ENCODE assay signal across 9 cellular contexts in the genomic region with DNA sequence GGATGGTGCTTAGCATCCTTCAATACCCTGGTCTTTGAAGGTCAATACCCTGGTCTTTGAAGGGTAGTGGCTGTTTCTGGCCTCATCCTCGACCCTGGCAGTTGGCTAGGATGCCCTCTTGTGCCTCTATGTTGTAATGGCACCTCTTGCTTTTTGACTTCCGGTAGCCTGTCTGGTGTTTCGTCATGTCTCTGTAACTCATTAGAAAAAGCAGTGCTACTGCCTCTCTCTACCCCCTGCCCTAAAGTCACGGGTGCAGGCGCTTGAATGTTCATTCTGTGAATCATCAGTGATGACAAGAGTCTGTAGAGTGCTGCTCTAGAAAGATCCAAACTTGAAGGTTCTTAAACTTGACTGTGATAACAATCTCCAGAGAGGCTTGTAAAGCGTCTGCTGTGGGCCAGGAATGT. TPM values are rescaled to one million over a fixed set of nuclear protein-coding genes. Genes with fewer than 3 reads are reported as not detected.
A peak's percentile ranks its signal among the peaks of the same experiment; 100 is the strongest.
DNase-seq lines count a peak whose midpoint lies in the region; ATAC-seq, FAIRE-seq and TF ChIP-seq lines count a peak whose summit lies in the region.
"Had no signal": no experiment of that assay in that cellular context is flagged by ENCODE, and none has a peak within 500 bp of the region (broad histone marks: within the 10 kb centered on the region; RNA-seq: fewer than 3 reads in every experiment).

No MANE protein-coding gene starts in this region.

- no peaks in the 10 kb centered on the region for H4K20me1 ChIP-seq in endothelial cell of umbilical vein (replicated peaks; ENCODE audit: control insufficient read depth, extremely low read depth, insufficient read depth, low read length)

- TF ChIP-seq POLR2A in endothelial cell of umbilical vein (IDR thresholded peaks at IDR 0.05; ENCODE audit: low read depth, low read length) = no peak

- peak; percentile 11 to 35 for TF ChIP-seq CTCF in endothelial cell of umbilical vein (IDR thresholded peaks at IDR 0.05; ENCODE audit: extremely low read depth in 1 of 2, insufficient read depth in 1 of 2, low read depth in 1 of 2, low read length in 2 of 2)
- TF ChIP-seq CTCF in parathyroid adenoma (IDR thresholded peaks at IDR 0.05) = peak; percentile 37

- peak; percentile 53 for ATAC-seq in HG03432 (IDR thresholded peaks at IDR 0.05; ENCODE audit: unreplicated experiment)
- ATAC-seq in HG03520 (IDR thresholded peaks at IDR 0.05; ENCODE audit: unreplicated experiment) = no peak

- H3K9me1 ChIP-seq in endothelial cell of umbilical vein (replicated peaks; ENCODE audit: control insufficient read depth, extremely low read depth, insufficient read depth, low read length) = no peaks in the 10 kb centered on the region

- FAIRE-seq in endothelial cell of umbilical vein (lab: Jason Lieb, UNC) = no peak

- H3K4me3 ChIP-seq in endothelial cell of umbilical vein (replicated peaks in 1 of 3; ENCODE audit: insufficient read depth in 1 of 3, low read depth in 1 of 3, low read length in 3 of 3) (no peak overlapping the region), parathyroid adenoma (ENCODE audit: low read depth, low read length) (no peak overlapping the region)

- CTCF ChIA-PET in endothelial cell of umbilical vein (lab: Charles Lee) = interaction anchor here (1.3 kb wide), 1 partner anchor 10 kb away, joined by 3 read pairs; no protein-coding TSS in a partner anchor

- H3K9me3 ChIP-seq in endothelial cell of umbilical vein (replicated peaks; ENCODE audit: control insufficient read depth, insufficient read depth, low read length) (no peaks in the 10 kb centered on the region), parathyroid adenoma (ENCODE audit: control insufficient read depth, low read length) (no peaks in the 10 kb centered on the region)

- dilution Hi-C loops in endothelial cell of umbilical vein (cut with MboI; ENCODE audit: extremely low pct_ligation_motif_present, low sequenced_read_pairs) = no loop called here

- H3K27me3 ChIP-seq in endothelial cell of umbilical vein (ENCODE audit: control insufficient read depth in 2 of 2, insufficient read depth in 2 of 2, low read length in 2 of 2) (peaks cover 0 to 1% of the 10 kb centered on the region in 2 experiments), parathyroid adenoma (ENCODE audit: control insufficient read depth, insufficient read depth, low read length) (no peaks in the 10 kb centered on the region)

- H3K36me3 ChIP-seq in endothelial cell of umbilical vein (ENCODE audit: control insufficient read depth in 2 of 2, extremely low read depth in 1 of 2, insufficient read depth in 2 of 2, low read length in 2 of 2) = no peaks in the 10 kb centered on the region
- no peaks in the 10 kb centered on the region for H3K36me3 ChIP-seq in parathyroid adenoma (ENCODE audit: control insufficient read depth, insufficient read depth, low read length)

- POLR2A ChIA-PET in endothelial cell of umbilical vein (lab: Charles Lee) = no interaction called here

- BruUV-seq in endothelial cell of umbilical vein (replicated peaks; lab: Mats Ljungman, UMichigan) = no TSS peak

- H3K4me2 ChIP-seq in endothelial cell of umbilical vein (ENCODE audit: insufficient read depth, low read length) = no peak overlapping the region
- H3K4me2 ChIP-seq in parathyroid adenoma (ENCODE audit: low read length) = no peak overlapping the region

- H3K9ac ChIP-seq in endothelial cell of umbilical vein (replicated peaks; ENCODE audit: extremely low read depth, insufficient read depth, low read length) (no peak overlapping the region), parathyroid adenoma (no peak overlapping the region)

- H3K4me1 ChIP-seq in endothelial cell of umbilical vein (ENCODE audit: control insufficient read depth, extremely low read depth, insufficient read depth, low read length) (no peaks in the 10 kb centered on the region), parathyroid adenoma (no peaks in the 10 kb centered on the region)

- H3K27ac ChIP-seq in endothelial cell of umbilical vein (ENCODE audit: insufficient read depth, low read depth, low read length) (no peak overlapping the region), parathyroid adenoma (no peak overlapping the region)

- peak; percentile 65 for DNase-seq in activated effector memory CD4-positive, alpha-beta T cell treated with anti-CD3 and anti-CD28 coated beads, Interleukin-2, amount 50 U/mL, for 16 hours
- DNase-seq in activated effector memory CD4-positive, alpha-beta T cell treated with Interleukin-2 at 50 U/mL for 16 hours = no peak
- DNase-seq in SKM-1 (lab: John Stamatoyannopoulos, UW; ENCODE audit: unreplicated experiment) (peak; percentile 52), endothelial cell of umbilical vein (ENCODE audit: low read depth, low spot score) (no peak), GOT3 (lab: John Stamatoyannopoulos, UW) (no peak)

- intact Hi-C loops in endothelial cell of umbilical vein (cut with micrococcal nuclease) = no loop called here

- no peak overlapping the region for H2AFZ ChIP-seq in endothelial cell of umbilical vein (ENCODE audit: low read depth, low read length)
- peak overlapping the region; percentile 48 for H2AFZ ChIP-seq in parathyroid adenoma

- H3K79me2 ChIP-seq in endothelial cell of umbilical vein (ENCODE audit: control insufficient read depth, insufficient read depth, low read length) = no peaks in the 10 kb centered on the region
- no peaks in the 10 kb centered on the region for H3K79me2 ChIP-seq in parathyroid adenoma

TF ChIP-seq in endothelial cell of umbilical vein, 7 proteins besides CTCF, POLR2A, EP300 and RAD21:
- TF ChIP-seq EZH2 (IDR thresholded peaks at IDR 0.05; ENCODE audit: borderline replicate concordance, low read depth, low read length, severe bottlenecking) (no peak), GATA2 (IDR thresholded peaks at IDR 0.05; ENCODE audit: insufficient read depth, insufficient read length, low read depth, low read length) (peak; percentile 19), JUN (IDR thresholded peaks at IDR 0.05; ENCODE audit: borderline replicate concordance, insufficient read depth, insufficient read length, low read depth) (no peak)

RNA-seq across cellular contexts. Expression of a gene that starts 28.3 kb away (rescaled TPM):
- not detected in 2 replicates for total RNA-seq in endothelial cell of umbilical vein
- not detected in 2 replicates for polyA plus RNA-seq in endothelial cell of umbilical vein
- polyA plus RNA-seq in endothelial cell of umbilical vein (2011; cell fraction: cytosol; rRNA removed) = not detected in 2 replicates
- polyA plus RNA-seq in endothelial cell of umbilical vein (2011; cell fraction: nucleus; rRNA removed) = not detected in 2 replicates
- polyA plus RNA-seq in endothelial cell of umbilical vein (2012) = not detected in 2 replicates
- not detected in 2 replicates for polyA minus RNA-seq in endothelial cell of umbilical vein
- not detected for polyA minus RNA-seq in endothelial cell of umbilical vein (2011; cell fraction: cytosol; rRNA and poly(A)+ RNA removed)
- polyA minus RNA-seq in endothelial cell of umbilical vein (2011; cell fraction: nucleus; rRNA and poly(A)+ RNA removed) = not detected in 2 replicates
- total RNA-seq: glomerular endothelial cell had no signal

RNA-seq across cellular contexts. Expression of a gene that starts 57.7 kb away (rescaled TPM):
- not detected in 2 replicates for total RNA-seq in endothelial cell of umbilical vein
- not detected in 2 replicates for polyA plus RNA-seq in endothelial cell of umbilical vein
- not detected in 2 replicates for polyA plus RNA-seq in endothelial cell of umbilical vein (2011; cell fraction: cytosol; rRNA removed)
- not detected in 2 replicates for polyA plus RNA-seq in endothelial cell of umbilical vein (2011; cell fraction: nucleus; rRNA removed)
- polyA plus RNA-seq in endothelial cell of umbilical vein (2012) = not detected in 2 replicates
- not detected in 2 replicates for polyA minus RNA-seq in endothelial cell of umbilical vein
- polyA minus RNA-seq in endothelial cell of umbilical vein (2011; cell fraction: cytosol; rRNA and poly(A)+ RNA removed) = not detected
- not detected in 2 replicates for polyA minus RNA-seq in endothelial cell of umbilical vein (2011; cell fraction: nucleus; rRNA and poly(A)+ RNA removed)
- total RNA-seq: glomerular endothelial cell had no signal

Comparison
In these comparisons a context has a peak if more than half of its experiments do, and no peak if none do; other contexts are left out.
1. DNase-seq: peak in activated effector memory CD4-positive, alpha-beta T cell treated with anti-CD3 and anti-CD28 coated beads, Interleukin-2, amount 50 U/mL, for 16 hours (single experiment) and SKM-1 (single experiment); none in activated effector memory CD4-positive, alpha-beta T cell treated with Interleukin-2 at 50 U/mL for 16 hours (single experiment), endothelial cell of umbilical vein (single experiment) and GOT3 (single experiment).